Comparison of ENCODE assay signal across 16 cellular contexts in genomic region chr18:58337688-58338087, GRCh38.
A peak's percentile ranks its signal among the peaks of the same experiment; 100 is the strongest.
DNase-seq lines count a peak whose midpoint lies in the region; ATAC-seq and TF ChIP-seq lines count a peak whose summit lies in the region.
"Had no signal": no experiment of that assay in that cellular context is flagged by ENCODE, and none has a peak within 500 bp of the region (broad histone marks: within the 10 kb centered on the region; RNA-seq: fewer than 3 reads in every experiment).

No MANE protein-coding gene starts in this region.

- ATAC-seq in left colon (peak; percentile 84), HG03439 (IDR thresholded peaks at IDR 0.05; ENCODE audit: unreplicated experiment) (no peak)
- ATAC-seq: activated T-helper 17 cell treated with anti-CD3 and anti-CD28 coated beads, Interleukin-2, amount 50 U/mL, for 72 hours; CD8-positive, alpha-beta T cell had no signal

- H3K27ac ChIP-seq in colonic mucosa (no peak overlapping the region), smooth muscle cell (ENCODE audit: low read depth) (peak overlapping the region; percentile 20)
- H3K27ac ChIP-seq: KMS-11, PC-9, testis had no signal

- in situ Hi-C loops in KBM-7 (cut with MboI; ENCODE audit: low pct_unique_long_range_greater_than_20kb, low sequenced_read_pairs): no loop called here

- DNase-seq in NCI-H69 (lab: John Stamatoyannopoulos, UW) (peak; percentile 62), colonic mucosa (peak; percentile 61), left colon (no peak), smooth muscle cell (lab: John Stamatoyannopoulos, UW; ENCODE audit: unreplicated experiment) (no peak), KBM-7 (no peak), NCI-H2196 (lab: John Stamatoyannopoulos, UW; ENCODE audit: unreplicated experiment) (no peak), ecto neural progenitor cell (ENCODE audit: low spot score) (no peak)
- DNase-seq: activated CD4-positive, alpha-beta T cell treated with anti-CD3 and anti-CD28 coated beads, Interleukin-2, amount 10 ng/mL, durations not matched to agents 24 days and 14 days; CD8-positive, alpha-beta T cell; erythroblast; PC-9; testis had no signal

- no peaks in the 10 kb centered on the region for H4K20me1 ChIP-seq in smooth muscle cell (ENCODE audit: low read depth)

- no peak overlapping the region for H3K9ac ChIP-seq in colonic mucosa (ENCODE audit: low read depth in 2 of 2, low read length in 2 of 2)
- H3K9ac ChIP-seq in smooth muscle cell (ENCODE audit: low read depth): no peak overlapping the region
- H3K9ac ChIP-seq: KMS-11 had no signal

- no peaks in the 10 kb centered on the region for H3K27me3 ChIP-seq in colonic mucosa
- no peaks in the 10 kb centered on the region for H3K27me3 ChIP-seq in smooth muscle cell (ENCODE audit: low read depth)
- H3K27me3 ChIP-seq: testis had no signal

- H2AFZ ChIP-seq in smooth muscle cell (ENCODE audit: low read depth): no peak overlapping the region
- H2AFZ ChIP-seq: PC-9 had no signal

- H3K9me3 ChIP-seq in colonic mucosa: no peaks in the 10 kb centered on the region
- H3K9me3 ChIP-seq in smooth muscle cell (replicated peaks; ENCODE audit: low read depth): no peaks in the 10 kb centered on the region
- H3K9me3 ChIP-seq: testis had no signal

- no peak overlapping the region for H3K4me3 ChIP-seq in colonic mucosa
- H3K4me3 ChIP-seq in smooth muscle cell: no peak overlapping the region
- H3K4me3 ChIP-seq: PC-9, skin epidermis, testis had no signal

- WGBS in smooth muscle cell (ENCODE audit: low lambda C conversion rate): 19% methylated on average over 5 of the region's 5 CpGs

- no peaks in the 10 kb centered on the region for H3K79me2 ChIP-seq in smooth muscle cell (ENCODE audit: low read depth)

- H3K4me2 ChIP-seq in smooth muscle cell: peak overlapping the region; percentile 26
- H3K4me2 ChIP-seq: KMS-11, PC-9 had no signal

- H3F3A ChIP-seq in smooth muscle cell (ENCODE audit: low read depth): peaks cover 5% of the 10 kb centered on the region

- H3K36me3 ChIP-seq in colonic mucosa: no peaks in the 10 kb centered on the region
- H3K36me3 ChIP-seq in smooth muscle cell (ENCODE audit: low read depth): no peaks in the 10 kb centered on the region

- H3K4me1 ChIP-seq in colonic mucosa (no peaks in the 10 kb centered on the region), smooth muscle cell (ENCODE audit: low read depth) (peaks cover 39% of the 10 kb centered on the region)

- TF ChIP-seq CTCF in colonic mucosa (IDR thresholded peaks at IDR 0.05) (no peak), smooth muscle cell (IDR thresholded peaks at IDR 0.05; ENCODE audit: borderline replicate concordance, insufficient read depth, poor library complexity, severe bottlenecking) (no peak)

- intact Hi-C loops in colonic mucosa (cut with DNase I) (no loop called here), left colon (cut with DNase I, micrococcal nuclease) (no loop called here)

Comparison
In these comparisons a context has a peak if more than half of its experiments do, and no peak if none do; other contexts are left out.
1. DNase-seq: peak in NCI-H69 (single experiment) and colonic mucosa (single experiment); none in left colon (0 of 2), smooth muscle cell (single experiment), KBM-7 (single experiment), NCI-H2196 (single experiment) and ecto neural progenitor cell (single experiment).